ENCODE assay signal across 8 cellular contexts in genomic region chr12:121626087-121626852, GRCh38. TPM values are rescaled to one million over a fixed set of nuclear protein-coding genes. Genes with fewer than 3 reads are reported as not detected.
DNase-seq lines count a peak whose midpoint lies in the region; ATAC-seq and TF ChIP-seq lines count a peak whose summit lies in the region.

TSS of gene ORAI1 (plus strand) at chr12:121626530.

- peaks cover 28% of the 10 kb centered on the region for H3K4me1 Mint-ChIP-seq in progenitor cell of endocrine pancreas (ENCODE audit: low read depth)

- peaks cover 7% of the 10 kb centered on the region for H3K36me3 Mint-ChIP-seq in progenitor cell of endocrine pancreas (ENCODE audit: insufficient read depth)

- intact Hi-C loops in T-helper 1 cell treated with Interleukin-12 subunit alpha and Interleukin-12 subunit beta and Interleukin-4 antibody, amounts not matched to agents 30 ng/mL and 1 ng/mL, for 36 hours (cut with micrococcal nuclease) = loop anchor here (1.0 to 5.0 kb wide), 9 partner anchors 33 to 600 kb away; partner anchors contain the start of genes CAMKK2, DIABLO and RNF34
- intact Hi-C loops in heart right ventricle (cut with DNase I) = loop anchor here (2.0 to 10.0 kb wide), 15 partner anchors 36 to 131 kb away; partner anchors contain the start of genes KDM2B (in 4 of the 10) and MORN3 (in 1 of the 10)

- peak within 1 kb of the TSS; percentile 90 for H3K27ac Mint-ChIP-seq in progenitor cell of endocrine pancreas

- 1 to 2% methylated on average over 65 to 92 of the region's 92 CpGs for WGBS in heart right ventricle, 2 donors

- TF ChIP-seq CTCF in GM13976 (IDR thresholded peaks at IDR 0.05; ENCODE audit: borderline replicate concordance, control extremely low read depth, extremely low read depth, insufficient read depth, missing control alignments) (peak; percentile 15), heart right ventricle (IDR thresholded peaks at IDR 0.05) (peak in 6 of 9 donors; percentile 4 to 47 (median 28)), progenitor cell of endocrine pancreas (IDR thresholded peaks at IDR 0.05; ENCODE audit: unreplicated experiment) (peak; percentile 21)

- in situ Hi-C loops in GM13976 (cut with MboI; ENCODE audit: low sequenced_read_pairs, unreplicated experiment) = no loop called here

- H3K27me3 ChIP-seq in heart right ventricle = no peaks in the 10 kb centered on the region

- H3K9me3 ChIP-seq in heart right ventricle = no peaks in the 10 kb centered on the region

- peak within 1 kb of the TSS; percentile 57 to 97 (median 76) for H3K4me3 ChIP-seq in heart right ventricle

- no peaks in the 10 kb centered on the region for H3K9me3 Mint-ChIP-seq in progenitor cell of endocrine pancreas (ENCODE audit: low read depth)

- ATAC-seq in HG02852 (IDR thresholded peaks at IDR 0.05; ENCODE audit: unreplicated experiment) (peak; percentile 65), heart right ventricle (peak; percentile 90 to 96 (median 93))

- H3K36me3 ChIP-seq in heart right ventricle = no peaks in the 10 kb centered on the region

- H3K4me1 ChIP-seq in heart right ventricle = peaks cover 3 to 58% (median 46%) of the 10 kb centered on the region in 9 donors

- DNase-seq in GM13976 (ENCODE audit: low spot score) (peak; percentile 95), NCI-H1694 (lab: John Stamatoyannopoulos, UW) (peak; percentile 65), amniotic epithelial cell (ENCODE audit: low read depth) (peak; percentile 86), heart right ventricle (peak; percentile 96 to 98), progenitor cell of endocrine pancreas (ENCODE audit: low spot score, unreplicated experiment) (peak; percentile 96), ureter (ENCODE audit: low spot score) (peak; percentile 96)

- H3K4me3 Mint-ChIP-seq in progenitor cell of endocrine pancreas (ENCODE audit: low read depth) = peak within 1 kb of the TSS; percentile 83

- H3K27ac ChIP-seq in heart right ventricle = peak within 1 kb of the TSS; percentile 76 to 96 (median 92)

- H3K27me3 Mint-ChIP-seq in progenitor cell of endocrine pancreas = no peaks in the 10 kb centered on the region

RNA-seq across cellular contexts. Expression of gene ORAI1, which starts in this region (rescaled TPM):
- total RNA-seq in T-helper 1 cell treated with Interleukin-12 subunit alpha and Interleukin-12 subunit beta and Interleukin-4 antibody, amounts not matched to agents 30 ng/mL and 1 ng/mL, for 36 hours = 70.6 and 74.2 TPM in 2 replicates
- total RNA-seq in heart right ventricle = 10 to 100 TPM in 3 of 10 donors, 1 to 10 TPM in 7; 6.0 to 14.1 (median 8.8) TPM
- polyA plus RNA-seq in heart right ventricle = 10 to 100 TPM in 1 of 2 donors, 1 to 10 TPM in 1; 1.8 to 18.1 TPM
- total RNA-seq in progenitor cell of endocrine pancreas = 18.9 and 19.3 TPM in 2 replicates
- total RNA-seq in ureter = 13.6 TPM

Comparison
In these comparisons a context has a peak if more than half of its experiments do, and no peak if none do; other contexts are left out.
1. Peak in every context shown above with its lines: DNase-seq, ATAC-seq, H3K4me3 ChIP-seq and H3K27ac ChIP-seq.